ENCODE assay signal across 8 cellular contexts in the genomic region with DNA sequence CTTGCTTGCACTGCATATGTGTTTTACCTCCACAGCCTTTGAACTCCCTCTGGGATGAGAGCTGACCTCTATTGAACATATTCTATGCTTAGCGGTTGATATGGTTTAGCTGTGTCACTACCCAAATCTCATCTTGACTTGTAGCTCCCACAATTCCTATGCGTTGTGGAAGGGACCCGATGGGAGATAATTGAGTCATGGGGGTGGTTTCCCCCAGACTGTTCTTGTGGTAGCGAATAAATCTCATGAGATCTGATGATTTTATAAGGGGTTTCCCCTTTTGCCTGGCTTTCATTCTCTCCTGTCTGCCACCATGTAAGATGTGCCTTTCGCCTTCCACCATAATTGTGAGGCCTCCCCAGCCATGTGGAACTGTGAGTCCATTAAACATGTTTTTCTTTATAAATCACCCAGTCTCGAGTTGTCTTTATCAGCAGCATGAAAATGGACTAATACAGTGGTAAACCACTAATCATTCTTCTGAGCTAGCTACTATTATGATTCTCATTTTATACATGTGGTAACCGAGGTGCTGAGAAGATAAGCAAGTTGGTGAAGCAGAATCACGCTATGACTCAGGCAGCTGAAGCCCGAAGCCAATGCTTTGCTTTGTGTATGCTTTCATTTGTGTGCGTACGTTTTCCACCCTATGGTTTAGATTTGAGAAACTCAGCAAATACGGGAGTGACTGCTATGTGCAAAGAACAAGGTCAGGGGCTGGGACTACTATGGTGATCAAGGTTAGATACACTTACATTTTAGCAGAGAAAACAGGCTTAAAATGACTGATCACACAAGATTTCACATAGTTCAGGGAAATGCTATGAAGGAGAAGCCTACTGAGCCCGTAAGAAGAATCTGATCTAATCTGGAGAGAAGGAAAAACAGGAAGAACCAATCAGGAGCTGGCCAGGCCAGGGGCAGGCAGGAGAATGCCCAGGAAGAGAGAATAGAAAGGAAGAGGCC.
DNase-seq lines count a peak whose midpoint lies in the region; ATAC-seq, FAIRE-seq and TF ChIP-seq lines count a peak whose summit lies in the region.

No MANE protein-coding gene starts in this region.

- no peaks in the 10 kb centered on the region for H3K36me3 ChIP-seq in K562 (ENCODE audit: control insufficient read depth, insufficient read depth, low read length)
- H3K36me3 ChIP-seq in esophagus squamous epithelium, result peaks cover 0 to 36% (median 0%) of the 10 kb centered on the region in 3 donors

- TF ChIP-seq RAD21 in K562 (CRISPR knock-in tag; conservative IDR thresholded peaks at IDR 0.05 in 1 of 2, IDR thresholded peaks at IDR 0.05 in 1 of 2), result no peak

- FAIRE-seq in RCC 7860 (lab: Jason Lieb, UNC) (no peak), K562 (lab: Jason Lieb, UNC) (peak; percentile 15), frontal cortex (lab: Jason Lieb, UNC) (no peak)

- in situ Hi-C loops in K562 (cut with MboI), result no loop called here

- peak; percentile 96 for ATAC-seq in GM21723 (IDR thresholded peaks at IDR 0.05; ENCODE audit: unreplicated experiment)
- ATAC-seq in K562, result no peak

- H3K27me3 ChIP-seq in K562 (ENCODE audit: control insufficient read depth in 2 of 2, insufficient read depth in 2 of 2, low read length in 2 of 2) (no peaks in the 10 kb centered on the region), esophagus squamous epithelium (no peaks in the 10 kb centered on the region)

- no peak overlapping the region for H2AFZ ChIP-seq in K562 (ENCODE audit: low read depth, low read length)

- H3K4me2 ChIP-seq in K562 (ENCODE audit: insufficient read depth, low read length), result no peak overlapping the region

- no peaks in the 10 kb centered on the region for H3K4me1 ChIP-seq in K562 (replicated peaks in 1 of 2; ENCODE audit: control insufficient read depth in 2 of 2, insufficient read depth in 2 of 2, low read length in 2 of 2)
- peaks cover 0 to 4% (median 0%) of the 10 kb centered on the region in 3 donors for H3K4me1 ChIP-seq in esophagus squamous epithelium

- POLR2A ChIA-PET in K562 (lab: Yijun Ruan, JAX), result no interaction called here

- H3K9me3 ChIP-seq in K562 (replicated peaks; ENCODE audit: control insufficient read depth, insufficient read depth, low read depth, low read length) (no peaks in the 10 kb centered on the region), esophagus squamous epithelium (no peaks in the 10 kb centered on the region)

- CTCF ChIA-PET in K562 (lab: Yijun Ruan, JAX; ENCODE audit: low intra/inter-chr PET ratio), result no interaction called here

- no peaks in the 10 kb centered on the region for H3K79me2 ChIP-seq in K562 (ENCODE audit: control insufficient read depth, insufficient read depth, low read length)

- H3K9ac ChIP-seq in K562 (ENCODE audit: insufficient read depth in 1 of 2, low read depth in 2 of 2, low read length in 2 of 2), result no peak overlapping the region

- no peak overlapping the region for H3K4me3 ChIP-seq in K562
- no peak overlapping the region for H3K4me3 ChIP-seq in esophagus squamous epithelium

- H3K9me1 ChIP-seq in K562 (ENCODE audit: control insufficient read depth, insufficient read depth, low read length), result no peaks in the 10 kb centered on the region

- no TSS peak for BruUV-seq in K562 (replicated peaks; lab: Mats Ljungman, UMichigan)

- intact Hi-C loops in K562 (cut with micrococcal nuclease) (no loop called here), esophagus squamous epithelium (cut with DNase I) (no loop called here)

- TF ChIP-seq CTCF in GM10266 (IDR thresholded peaks at IDR 0.05; ENCODE audit: control insufficient read depth, insufficient read depth, low read depth, missing control alignments), result no peak
- no peak for TF ChIP-seq CTCF in K562 (IDR thresholded peaks at IDR 0.05 in 2 of 3, conservative IDR thresholded peaks at IDR 0.05 in 1 of 3; ENCODE audit: insufficient read depth in 2 of 3, low read depth in 1 of 3, low read length in 3 of 3)
- no peak for TF ChIP-seq CTCF in esophagus squamous epithelium (IDR thresholded peaks at IDR 0.05)

- WGBS in K562 (ENCODE audit: insufficient coverage, low coverage, missing lambda C conversion rate), result under 1% methylated on average over 12 of the region's 13 CpGs
- 70 to 78% methylated on average over 13 of the region's 13 CpGs for WGBS in esophagus squamous epithelium, 2 donors

- no peak for TF ChIP-seq POLR2A in K562 (conservative IDR thresholded peaks at IDR 0.05)
- TF ChIP-seq POLR2A in esophagus squamous epithelium (IDR thresholded peaks at IDR 0.05), result no peak

- H4K20me1 ChIP-seq in K562 (replicated peaks; ENCODE audit: control insufficient read depth, insufficient read depth, low read length), result 0 out of 2 replicates have a peak, but pooled peaks cover 3% of the 10 kb centered on the region

- H3K27ac ChIP-seq in K562 (ENCODE audit: extremely low read depth, low read depth, low read length) (no peak overlapping the region), esophagus squamous epithelium (peak overlapping the region in 2 of 4 donors; percentile 15 to 30)

- DNase-seq in GM10266 (ENCODE audit: extremely low spot score) (peak; percentile 47), RCC 7860 (ENCODE audit: low spot score) (peak; percentile 53), K562 (ENCODE audit: extremely low read depth in 1 of 4, low spot score in 3 of 4) (no peak), frontal cortex (ENCODE audit: low spot score in 2 of 2) (no peak), GM03348 (ENCODE audit: low spot score) (no peak), esophagus squamous epithelium (lab: John Stamatoyannopoulos, UW) (no peak)
- DNase-seq in stimulated activated CD4-positive, alpha-beta T cell treated with anti-CD3 and anti-CD28 coated beads, Interleukin-1b, Interleukin-23, amount 100 ng/mL, for 48 hours, result peak; percentile 82

- no peak for TF ChIP-seq EP300 in K562 (IDR thresholded peaks at IDR 0.05; ENCODE audit: low read length)

TF ChIP-seq in K562, 482 proteins besides CTCF, POLR2A, EP300 and RAD21:
- TF ChIP-seq HMG20B (CRISPR knock-in tag; IDR thresholded peaks at IDR 0.05) (no peak), HNRNPLL (IDR thresholded peaks at IDR 0.05; ENCODE audit: low read depth, low read length, poor library complexity, severe bottlenecking) (no peak), ZKSCAN8 (CRISPR knock-in tag; IDR thresholded peaks at IDR 0.05) (no peak), FOXP1 (CRISPR knock-in tag; IDR thresholded peaks at IDR 0.05) (no peak), FIP1L1 (IDR thresholded peaks at IDR 0.05; ENCODE audit: low read depth, low read length, poor library complexity, severe bottlenecking) (no peak)

Comparison
In these comparisons a context has a peak if more than half of its experiments do, and no peak if none do; other contexts are left out.
1. DNase-seq: peak in GM10266 (single experiment), RCC 7860 (single experiment) and stimulated activated CD4-positive, alpha-beta T cell treated with anti-CD3 and anti-CD28 coated beads, Interleukin-1b, Interleukin-23, amount 100 ng/mL, for 48 hours (single experiment); none in K562 (0 of 4), frontal cortex (0 of 2), GM03348 (single experiment) and esophagus squamous epithelium (single experiment).